In genomic region chr2:145374165-145374564, GRCh38 we compare ENCODE assay signal across 26 cellular contexts.
"Had no signal": no experiment of that assay in that cellular context is flagged by ENCODE, and none has a peak within 500 bp of the region (broad histone marks: within the 10 kb centered on the region; RNA-seq: fewer than 3 reads in every experiment).

No MANE protein-coding gene starts in this region.

- H3K4me1 ChIP-seq: ascending aorta, colonic mucosa, Peyer's patch, SJSA1 had no signal

- ATAC-seq: activated CD8-positive, alpha-beta T cell treated with anti-CD3 and anti-CD28 coated beads for 36 hours; PC-3 had no signal

- H3K9me2 ChIP-seq: SK-N-SH had no signal

- H3K9ac ChIP-seq: SK-N-SH had no signal

- H3K9me3 ChIP-seq: ascending aorta, colonic mucosa, Peyer's patch, SJSA1, SK-N-SH had no signal

- DNase-seq: activated CD4-positive, alpha-beta T cell treated with anti-CD3 and anti-CD28 coated beads, Interleukin-2, amount 10 ng/mL, durations not matched to agents 24 days and 14 days; activated CD4-positive, alpha-beta T cell treated with anti-CD3 and anti-CD28 coated beads, Interleukin-2, amount 50 U/mL, for 4 hours; activated CD8-positive, alpha-beta T cell treated with anti-CD3 and anti-CD28 coated beads for 36 hours; activated gamma-delta T cell; activated naive CD4-positive, alpha-beta T cell treated with Interleukin-2 at 50 U/mL for 16 hours; activated naive CD8-positive, alpha-beta T cell treated with anti-CD3 and anti-CD28 coated beads, Interleukin-2, amount 10 ng/mL, durations not matched to agents 7 days and 5 days; activated T-cell treated with anti-CD3 and anti-CD28 coated beads, Interleukin-2, amount 50 U/mL, for 24 hours; amygdala; colonic mucosa; Karpas-422; KBM-7; NCI-H1105; NCI-H1417 treated with DMSO at 0.1 percent for 48 hours; NCI-H2081; NCI-H226; NCI-H446 treated with DMSO at 0.1 percent for 48 hours; NCI-H69; NCI-H82; PC-3; Peyer's patch; RPMI8226; SHP77 treated with DMSO at 0.1 percent for 48 hours; SK-N-SH had no signal

- H3K4me2 ChIP-seq: SK-N-SH had no signal

- H3K36me3 ChIP-seq: ascending aorta, cardiac muscle cell, colonic mucosa, Peyer's patch, SJSA1 had no signal

- H3K4me3 ChIP-seq: ascending aorta, cardiac muscle cell, colonic mucosa, Peyer's patch, SJSA1 had no signal

- H3K27ac ChIP-seq: ascending aorta, cardiac muscle cell, colonic mucosa, Peyer's patch, SJSA1 had no signal

- H3K27me3 ChIP-seq: ascending aorta, cardiac muscle cell, colonic mucosa, Peyer's patch, SJSA1 had no signal
